3 cellular contexts compared by ENCODE assay signal in genomic region chr16:15640966-15641365, GRCh38.
TF ChIP-seq lines count a peak whose summit lies in the region.

No MANE protein-coding gene starts in this region.

TF ChIP-seq in SK-N-SH, 30 proteins besides CTCF, POLR2A, EP300 and RAD21:
- TF ChIP-seq GATA2 (CRISPR knock-in tag; IDR thresholded peaks at IDR 0.05) (no peak), GABPA (IDR thresholded peaks at IDR 0.05; ENCODE audit: low read depth) (no peak), SMC3 (IDR thresholded peaks at IDR 0.05; ENCODE audit: low read depth, low read length) (no peak), ELF1 (IDR thresholded peaks at IDR 0.05) (no peak), YY1 (IDR thresholded peaks at IDR 0.05; ENCODE audit: low read depth) (no peak), IRF3 (IDR thresholded peaks at IDR 0.05; ENCODE audit: low read depth, low read length) (no peak), REST (IDR thresholded peaks at IDR 0.05; ENCODE audit: low read depth, low read length) (no peak), CHD2 (IDR thresholded peaks at IDR 0.05; ENCODE audit: low read length, partially characterized antibody) (no peak), USF1 (IDR thresholded peaks at IDR 0.05; ENCODE audit: borderline replicate concordance, low read depth) (no peak), FOXM1 (IDR thresholded peaks at IDR 0.05; ENCODE audit: low read depth) (no peak), RXRA (IDR thresholded peaks at IDR 0.05; ENCODE audit: borderline replicate concordance, low read depth) (no peak)

TF ChIP-seq in SK-N-SH treated with all-trans-retinoic acid at 6 μM for 48 hours, 23 proteins besides CTCF, POLR2A, EP300 and RAD21:
- TF ChIP-seq TOX (CRISPR knock-in tag; IDR thresholded peaks at IDR 0.05; ENCODE audit: borderline replicate concordance) = no peak
- no peak for TF ChIP-seq PPARA (CRISPR knock-in tag; IDR thresholded peaks at IDR 0.05; ENCODE audit: borderline replicate concordance)
- no peak for TF ChIP-seq TSHZ2 (CRISPR knock-in tag; IDR thresholded peaks at IDR 0.05)
- TF ChIP-seq CREB5 (CRISPR knock-in tag; IDR thresholded peaks at IDR 0.05; ENCODE audit: low read depth) = no peak

TF ChIP-seq in K562, 482 proteins besides CTCF, POLR2A, EP300 and RAD21:
- TF ChIP-seq HMGXB4 (CRISPR knock-in tag; IDR thresholded peaks at IDR 0.05) = no peak
- TF ChIP-seq DACH1 (IDR thresholded peaks at IDR 0.05; ENCODE audit: partially characterized antibody) = no peak
- TF ChIP-seq ZNF175 (CRISPR knock-in tag; IDR thresholded peaks at IDR 0.05; ENCODE audit: low read depth) = no peak
- no peak for TF ChIP-seq EGR1 (conservative IDR thresholded peaks at IDR 0.05)
- no peak for TF ChIP-seq BRF2 (IDR thresholded peaks at IDR 0.05; ENCODE audit: borderline replicate concordance, insufficient read depth, insufficient read length)
- no peak for TF ChIP-seq NKRF (IDR thresholded peaks at IDR 0.05; ENCODE audit: borderline replicate concordance)
- no peak for TF ChIP-seq NFE2L1 (tag; IDR thresholded peaks at IDR 0.05; ENCODE audit: borderline replicate concordance, low read depth)
- TF ChIP-seq ZNF79 (CRISPR knock-in tag; IDR thresholded peaks at IDR 0.05; ENCODE audit: low read depth) = no peak
- no peak for TF ChIP-seq ZNF449 (CRISPR knock-in tag; IDR thresholded peaks at IDR 0.05)
- no peak for TF ChIP-seq MIER1 (IDR thresholded peaks at IDR 0.05; ENCODE audit: low read depth)
- no peak for TF ChIP-seq ZFX (CRISPR knock-in tag; IDR thresholded peaks at IDR 0.05)
- no peak for TF ChIP-seq SMAD3 (CRISPR knock-in tag; conservative IDR thresholded peaks at IDR 0.05)
- no peak for TF ChIP-seq CBX5 (IDR thresholded peaks at IDR 0.05; ENCODE audit: borderline replicate concordance, low read depth)
- TF ChIP-seq ZNF592 (IDR thresholded peaks at IDR 0.05) = no peak
- no peak for TF ChIP-seq SUPT5H (IDR thresholded peaks at IDR 0.05)
- TF ChIP-seq TAF7 (tag; IDR thresholded peaks at IDR 0.05) = no peak
- no peak for TF ChIP-seq MECOM (CRISPR knock-in tag; IDR thresholded peaks at IDR 0.05)
